23 cellular contexts compared by ENCODE assay signal in the genomic region with DNA sequence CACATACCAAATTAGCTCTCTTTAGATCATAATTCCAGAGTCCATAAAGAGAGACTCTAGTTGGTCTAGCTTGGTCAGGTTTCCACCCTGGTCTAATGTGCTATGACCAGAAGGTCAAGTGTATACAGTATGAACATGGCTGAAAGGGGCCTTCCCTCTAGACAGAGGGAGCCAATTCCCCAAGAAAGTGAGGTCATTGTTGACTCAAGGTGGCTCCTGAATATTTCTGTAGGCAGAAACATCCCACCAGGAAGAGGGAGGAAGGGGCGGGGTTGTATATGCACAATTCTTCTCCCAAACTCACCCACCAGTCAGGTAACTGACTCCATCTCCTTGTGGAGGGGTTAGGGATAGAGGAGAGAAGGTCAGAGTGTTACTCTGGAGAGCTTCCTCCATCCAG.
"Had no signal": no experiment of that assay in that cellular context is flagged by ENCODE, and none has a peak within 500 bp of the region (broad histone marks: within the 10 kb centered on the region; RNA-seq: fewer than 3 reads in every experiment).

No MANE protein-coding gene starts in this region.

- H3K4me3 ChIP-seq: breast epithelium, esophagus squamous epithelium, stomach, suprapubic skin, tibial artery had no signal

- H3K4me1 ChIP-seq: breast epithelium, suprapubic skin had no signal

- ATAC-seq: activated naive CD8-positive, alpha-beta T cell treated with anti-CD3 and anti-CD28 coated beads, Interleukin-2, amount 50 U/mL, for 24 hours; natural killer cell; stimulated activated naive B cell treated with anti-CD40 and anti-IgM and Interleukin-4, amounts not matched to agents 10 μg/mL and 1 μg/mL and 100 μg/mL, for 72 hours had no signal

- FAIRE-seq: islet of Langerhans had no signal

- H3K9me3 ChIP-seq: breast epithelium, esophagus squamous epithelium, stomach, suprapubic skin, tibial artery had no signal

- H3K36me3 ChIP-seq: breast epithelium, esophagus squamous epithelium, stomach, suprapubic skin, tibial artery had no signal

- H3K27ac ChIP-seq: breast epithelium, epithelial cell of prostate, esophagus squamous epithelium, stomach, suprapubic skin, tibial artery had no signal

- H3K27me3 ChIP-seq: breast epithelium, stomach, suprapubic skin, tibial artery had no signal

- DNase-seq: activated CD4-positive, alpha-beta memory T cell treated with anti-CD3 and anti-CD28 coated beads, Interleukin-2, amount 10 ng/mL, durations not matched to agents 7 days and 5 days; activated CD4-positive, alpha-beta T cell treated with anti-CD3 and anti-CD28 coated beads for 1 hour; activated CD4-positive, alpha-beta T cell treated with anti-CD3 and anti-CD28 coated beads, Interleukin-2, amount 10 ng/mL, durations not matched to agents 7 days and 5 days; activated CD8-positive, alpha-beta memory T cell treated with anti-CD3 and anti-CD28 coated beads, Interleukin-2, amount 50 U/mL, for 48 hours; activated naive CD8-positive, alpha-beta T cell treated with anti-CD3 and anti-CD28 coated beads, Interleukin-2, amount 50 U/mL, for 24 hours; activated T-cell treated with anti-CD3 and anti-CD28 coated beads, Interleukin-2, amount 50 U/mL, for 24 hours; amygdala; effector CD4-positive, alpha-beta T cell; esophagus squamous epithelium; foreskin melanocyte; midbrain; natural killer cell; right cardiac atrium; stimulated activated CD4-positive, alpha-beta T cell treated with anti-CD3 and anti-CD28 coated beads, Interleukin-15, amount 100 ng/mL, for 24 hours; stimulated activated CD4-positive, alpha-beta T cell treated with anti-CD3 and anti-CD28 coated beads, Interleukin-2, amount 100 ng/mL, for 24 hours; stimulated activated naive B cell treated with anti-CD40 and anti-IgM and Interleukin-4, amounts not matched to agents 10 μg/mL and 1 μg/mL and 100 μg/mL, for 72 hours; stomach; T-helper 2 cell; tibial artery had no signal
